In genomic region chr2:129378186-129378585, GRCh38 we compare ENCODE assay signal across 28 cellular contexts.
DNase-seq lines count a peak whose midpoint lies in the region; ATAC-seq, FAIRE-seq and TF ChIP-seq lines count a peak whose summit lies in the region.
"Had no signal": no experiment of that assay in that cellular context is flagged by ENCODE, and none has a peak within 500 bp of the region (broad histone marks: within the 10 kb centered on the region; RNA-seq: fewer than 3 reads in every experiment).

No MANE protein-coding gene starts in this region.

- no peaks in the 10 kb centered on the region for H3K4me1 Mint-ChIP-seq in GM23338
- no peaks in the 10 kb centered on the region for H3K4me1 Mint-ChIP-seq in naive thymus-derived CD4-positive, alpha-beta T cell

- no peak overlapping the region for H3K27ac ChIP-seq in GM23338 (ENCODE audit: low read depth)
- no peak overlapping the region for H3K27ac ChIP-seq in naive thymus-derived CD4-positive, alpha-beta T cell (ENCODE audit: low read depth, low read length)
- no peak overlapping the region for H3K27ac ChIP-seq in small intestine (ENCODE audit: low read depth in 1 of 2, low read length in 1 of 2)
- H3K27ac ChIP-seq: C4-2B had no signal

- WGBS in small intestine, 3 donors, result 32 to 71% (median 50%) methylated on average over 10 of the region's 10 CpGs

- POLR2A ChIA-PET in naive thymus-derived CD4-positive, alpha-beta T cell (lab: Charles Lee), result no interaction called here

- no peak overlapping the region for H3K4me2 ChIP-seq in GM23338

- H3K79me2 ChIP-seq in GM23338 (replicated peaks; ENCODE audit: insufficient read depth), result no peaks in the 10 kb centered on the region

- CTCF ChIA-PET in naive thymus-derived CD4-positive, alpha-beta T cell (lab: Charles Lee), result no interaction called here

- FAIRE-seq in bronchial epithelial cell (lab: Jason Lieb, UNC), result peak; percentile 55
- FAIRE-seq in small intestine (lab: Jason Lieb, UNC), result no peak
- FAIRE-seq: A204.1, D721Med, GM12878, GM12892, GM18507 had no signal

- ATAC-seq in GM23338 (no peak), GM21447 (IDR thresholded peaks at IDR 0.05; ENCODE audit: unreplicated experiment) (no peak), Right ventricle myocardium inferior (no peak)
- peak; percentile 21 for ATAC-seq in naive thymus-derived CD4-positive, alpha-beta T cell
- ATAC-seq: CD8-positive, alpha-beta T cell had no signal

- DNase-seq in GM23338 (ENCODE audit: low spot score) (no peak), bronchial epithelial cell (ENCODE audit: low read depth) (no peak), small intestine (peak; percentile 13), AG08396 (ENCODE audit: low spot score) (no peak), Right ventricle myocardium inferior (ENCODE audit: missing footprints) (no peak)
- DNase-seq in naive thymus-derived CD4-positive, alpha-beta T cell, result no peak
- DNase-seq: 8988T; ACHN; AML-193; Caco-2; Calu3; CD4-positive, alpha-beta T cell; CD8-positive, alpha-beta T cell; DMS153; DMS53; DMS79; DND-41; EL; GDM1 had no signal

- H3K27ac Mint-ChIP-seq in GM23338, result no peak overlapping the region; the same call in 1 of the 2 replicates
- H3K27ac Mint-ChIP-seq in naive thymus-derived CD4-positive, alpha-beta T cell, result no peak overlapping the region
- H3K27ac Mint-ChIP-seq: B cell; CD4-positive, alpha-beta T cell; CD8-positive, alpha-beta T cell had no signal

- H3K27me3 Mint-ChIP-seq in GM23338 (ENCODE audit: insufficient read depth, low read depth, poor library complexity), result peaks cover 2% of the 10 kb centered on the region
- H3K27me3 Mint-ChIP-seq in naive thymus-derived CD4-positive, alpha-beta T cell, result peaks cover 0 to 4% (median 0%) of the 10 kb centered on the region in 5 donors
- H3K27me3 Mint-ChIP-seq: B cell; CD4-positive, alpha-beta T cell had no signal

- H3K27me3 ChIP-seq in GM23338 (ENCODE audit: insufficient read depth) (no peaks in the 10 kb centered on the region), bronchial epithelial cell (ENCODE audit: control insufficient read depth, insufficient read depth, low read length) (no peaks in the 10 kb centered on the region), small intestine (ENCODE audit: control insufficient read depth in 2 of 2, insufficient read depth in 2 of 2, low read length in 2 of 2) (no peaks in the 10 kb centered on the region)
- H3K27me3 ChIP-seq in naive thymus-derived CD4-positive, alpha-beta T cell (ENCODE audit: control insufficient read depth in 2 of 2, insufficient read depth in 2 of 2, low read length in 2 of 2), result no peaks in the 10 kb centered on the region
- H3K27me3 ChIP-seq: BLaER1 treated with 17β-estradiol and CSF1 and Interleukin-3, amounts not matched to agents 10 nM and 100 nM had no signal

- intact Hi-C loops in naive thymus-derived CD4-positive, alpha-beta T cell (cut with micrococcal nuclease), result no loop called here
- intact Hi-C loops in Right ventricle myocardium inferior (cut with DNase I), result no loop called here

- H2AFZ ChIP-seq in GM23338, result peak overlapping the region; percentile 28; the same call in 1 of the 2 replicates

- H3K4me1 ChIP-seq in GM23338 (ENCODE audit: insufficient read depth) (no peaks in the 10 kb centered on the region), small intestine (ENCODE audit: control insufficient read depth in 2 of 2, insufficient read depth in 1 of 2, low read depth in 1 of 2, low read length in 1 of 2) (no peaks in the 10 kb centered on the region)
- H3K4me1 ChIP-seq in naive thymus-derived CD4-positive, alpha-beta T cell (ENCODE audit: control insufficient read depth in 2 of 2, insufficient read depth in 2 of 2, low read length in 2 of 2), result no peaks in the 10 kb centered on the region
- H3K4me1 ChIP-seq: Caco-2 had no signal

- H4K20me1 ChIP-seq in GM23338 (replicated peaks; ENCODE audit: insufficient read depth), result no peaks in the 10 kb centered on the region
- H4K20me1 ChIP-seq: BLaER1 treated with 17β-estradiol and CSF1 and Interleukin-3, amounts not matched to agents 10 nM and 100 nM had no signal

- no peak overlapping the region for H3K4me3 ChIP-seq in GM23338
- H3K4me3 ChIP-seq in bronchial epithelial cell (ENCODE audit: low read depth, low read length), result no peak overlapping the region
- no peak overlapping the region for H3K4me3 ChIP-seq in naive thymus-derived CD4-positive, alpha-beta T cell (ENCODE audit: low read length)
- no peak overlapping the region for H3K4me3 ChIP-seq in small intestine (ENCODE audit: low read depth in 1 of 2, low read length in 2 of 2)
- H3K4me3 ChIP-seq: BLaER1 treated with 17β-estradiol and CSF1 and Interleukin-3, amounts not matched to agents 10 nM and 100 nM; GM12878 had no signal

- no peaks in the 10 kb centered on the region for H3F3A ChIP-seq in GM23338 (replicated peaks; ENCODE audit: low read depth)

- H3K9me3 ChIP-seq in naive thymus-derived CD4-positive, alpha-beta T cell (ENCODE audit: control insufficient read depth in 2 of 3, low read length in 3 of 3), result no peaks in the 10 kb centered on the region
- H3K9me3 ChIP-seq in small intestine (ENCODE audit: control insufficient read depth, low read depth), result no peaks in the 10 kb centered on the region
- H3K9me3 ChIP-seq: Caco-2 had no signal

- H3K9me3 Mint-ChIP-seq in GM23338, result peaks cover 14% of the 10 kb centered on the region; the same call in 2 of the 3 replicates
- peaks cover 2 to 26% (median 10%) of the 10 kb centered on the region in 11 donors for H3K9me3 Mint-ChIP-seq in naive thymus-derived CD4-positive, alpha-beta T cell

- no peaks in the 10 kb centered on the region for H3K9me2 ChIP-seq in GM23338 (ENCODE audit: insufficient read depth)

- H3K36me3 ChIP-seq in GM23338 (ENCODE audit: insufficient read depth) (no peaks in the 10 kb centered on the region), bronchial epithelial cell (ENCODE audit: control insufficient read depth, insufficient read depth, low read length) (no peaks in the 10 kb centered on the region), small intestine (ENCODE audit: control insufficient read depth in 2 of 2, insufficient read depth in 2 of 2, low read length in 2 of 2) (no peaks in the 10 kb centered on the region)
- H3K36me3 ChIP-seq in naive thymus-derived CD4-positive, alpha-beta T cell (ENCODE audit: control insufficient read depth in 2 of 3, insufficient read depth in 3 of 3, low read length in 3 of 3), result no peaks in the 10 kb centered on the region
- H3K36me3 ChIP-seq: BLaER1 treated with 17β-estradiol and CSF1 and Interleukin-3, amounts not matched to agents 10 nM and 100 nM had no signal

- no peaks in the 10 kb centered on the region; the same call in 2 of the 3 replicates for H3K36me3 Mint-ChIP-seq in GM23338 (ENCODE audit: low read depth)
- H3K36me3 Mint-ChIP-seq in naive thymus-derived CD4-positive, alpha-beta T cell, result no peaks in the 10 kb centered on the region
- H3K36me3 Mint-ChIP-seq: CD8-positive, alpha-beta T cell had no signal

- H3K4me3 Mint-ChIP-seq in GM23338, result no peak overlapping the region
- H3K4me3 Mint-ChIP-seq in naive thymus-derived CD4-positive, alpha-beta T cell, result no peak overlapping the region
- H3K4me3 Mint-ChIP-seq: B cell; CD4-positive, alpha-beta T cell; CD8-positive, alpha-beta T cell had no signal

- TF ChIP-seq CTCF in GM23338 (conservative IDR thresholded peaks at IDR 0.05; ENCODE audit: low read depth in 2 of 2) (no peak), bronchial epithelial cell (IDR thresholded peaks at IDR 0.05; ENCODE audit: insufficient read depth, low read length, severe bottlenecking) (no peak)

TF ChIP-seq in GM23338, 12 proteins besides CTCF, POLR2A, EP300 and RAD21 (continues in another document):
- no peak for TF ChIP-seq POLR2AphosphoS5 (IDR thresholded peaks at IDR 0.05; ENCODE audit: low read depth)
- no peak for TF ChIP-seq CREB1 (CRISPR knock-in tag; IDR thresholded peaks at IDR 0.05; ENCODE audit: low read depth)
- TF ChIP-seq, protein P1, sequence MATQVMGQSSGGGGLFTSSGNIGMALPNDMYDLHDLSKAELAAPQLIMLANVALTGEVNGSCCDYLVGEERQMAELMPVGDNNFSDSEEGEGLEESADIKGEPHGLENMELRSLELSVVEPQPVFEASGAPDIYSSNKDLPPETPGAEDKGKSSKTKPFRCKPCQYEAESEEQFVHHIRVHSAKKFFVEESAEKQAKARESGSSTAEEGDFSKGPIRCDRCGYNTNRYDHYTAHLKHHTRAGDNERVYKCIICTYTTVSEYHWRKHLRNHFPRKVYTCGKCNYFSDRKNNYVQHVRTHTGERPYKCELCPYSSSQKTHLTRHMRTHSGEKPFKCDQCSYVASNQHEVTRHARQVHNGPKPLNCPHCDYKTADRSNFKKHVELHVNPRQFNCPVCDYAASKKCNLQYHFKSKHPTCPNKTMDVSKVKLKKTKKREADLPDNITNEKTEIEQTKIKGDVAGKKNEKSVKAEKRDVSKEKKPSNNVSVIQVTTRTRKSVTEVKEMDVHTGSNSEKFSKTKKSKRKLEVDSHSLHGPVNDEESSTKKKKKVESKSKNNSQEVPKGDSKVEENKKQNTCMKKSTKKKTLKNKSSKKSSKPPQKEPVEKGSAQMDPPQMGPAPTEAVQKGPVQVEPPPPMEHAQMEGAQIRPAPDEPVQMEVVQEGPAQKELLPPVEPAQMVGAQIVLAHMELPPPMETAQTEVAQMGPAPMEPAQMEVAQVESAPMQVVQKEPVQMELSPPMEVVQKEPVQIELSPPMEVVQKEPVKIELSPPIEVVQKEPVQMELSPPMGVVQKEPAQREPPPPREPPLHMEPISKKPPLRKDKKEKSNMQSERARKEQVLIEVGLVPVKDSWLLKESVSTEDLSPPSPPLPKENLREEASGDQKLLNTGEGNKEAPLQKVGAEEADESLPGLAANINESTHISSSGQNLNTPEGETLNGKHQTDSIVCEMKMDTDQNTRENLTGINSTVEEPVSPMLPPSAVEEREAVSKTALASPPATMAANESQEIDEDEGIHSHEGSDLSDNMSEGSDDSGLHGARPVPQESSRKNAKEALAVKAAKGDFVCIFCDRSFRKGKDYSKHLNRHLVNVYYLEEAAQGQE (IDR thresholded peaks at IDR 0.05; ENCODE audit: unreplicated experiment), result no peak
- no peak for TF ChIP-seq EZH2phosphoT487 (IDR thresholded peaks at IDR 0.05; ENCODE audit: unreplicated experiment)
- TF ChIP-seq EZH2 (IDR thresholded peaks at IDR 0.05; ENCODE audit: low read depth, unreplicated experiment), result no peak
